ENCODE assay signal across 24 cellular contexts in genomic region chr4:153247116-153247490, GRCh38. TPM values are rescaled to one million over a fixed set of nuclear protein-coding genes. Genes with fewer than 3 reads are reported as not detected.
"Had no signal": no experiment of that assay in that cellular context is flagged by ENCODE, and none has a peak within 500 bp of the region (broad histone marks: within the 10 kb centered on the region; RNA-seq: fewer than 3 reads in every experiment).

No MANE protein-coding gene starts in this region.

- H3K27ac ChIP-seq: esophagus squamous epithelium, gastrocnemius medialis, parathyroid adenoma, right lobe of liver, skin epidermis, upper lobe of right lung had no signal

- H3K27me3 ChIP-seq: esophagus squamous epithelium, gastrocnemius medialis, right lobe of liver, upper lobe of right lung had no signal

- H3K9me3 ChIP-seq: esophagus squamous epithelium, gastrocnemius medialis, mucosa of descending colon, right lobe of liver, upper lobe of right lung had no signal

- H3K79me2 ChIP-seq: parathyroid adenoma had no signal

- H2AFZ ChIP-seq: parathyroid adenoma had no signal

- H3K27me3 Mint-ChIP-seq: effector memory CD8-positive, alpha-beta T cell; memory B cell; naive thymus-derived CD8-positive, alpha-beta T cell; stimulated activated naive CD8-positive, alpha-beta T cell treated with anti-CD3 and anti-CD28 coated beads, Interleukin-15, amount 100 ng/mL, for 72 hours had no signal

- DNase-seq: activated CD4-positive, alpha-beta memory T cell treated with anti-CD3 and anti-CD28 coated beads, Interleukin-2, amount 10 ng/mL, durations not matched to agents 7 days and 5 days; activated CD4-positive, alpha-beta T cell treated with anti-CD3 and anti-CD28 coated beads, Interleukin-2, amount 10 ng/mL, durations not matched to agents 24 days and 14 days; activated gamma-delta T cell; aorta; central memory CD4-positive, alpha-beta T cell; effector memory CD8-positive, alpha-beta T cell; esophagus squamous epithelium; gastrocnemius medialis; head of caudate nucleus; islet precursor cell; left cardiac atrium; naive thymus-derived CD8-positive, alpha-beta T cell; right lobe of liver; stimulated activated CD4-positive, alpha-beta T cell treated with anti-CD3 and anti-CD28 coated beads, Interleukin-2, amount 100 ng/mL, for 24 hours; stimulated activated naive CD8-positive, alpha-beta T cell treated with anti-CD3 and anti-CD28 coated beads, Interleukin-15, amount 100 ng/mL, for 72 hours; upper lobe of right lung had no signal

- H3K4me3 ChIP-seq: esophagus squamous epithelium, gastrocnemius medialis, mucosa of descending colon, right lobe of liver, skin epidermis, upper lobe of right lung had no signal

- H3K36me3 ChIP-seq: esophagus squamous epithelium, gastrocnemius medialis, right lobe of liver, upper lobe of right lung had no signal

- H3K9me3 Mint-ChIP-seq: activated CD4-positive, alpha-beta memory T cell treated with anti-CD3 and anti-CD28 coated beads, Interleukin-2, amount 10 ng/mL, durations not matched to agents 7 days and 5 days; activated CD4-positive, alpha-beta T cell treated with anti-CD3 and anti-CD28 coated beads, Interleukin-2, amount 10 ng/mL, durations not matched to agents 24 days and 14 days; activated naive CD4-positive, alpha-beta T cell treated with anti-CD3 and anti-CD28 coated beads, Interleukin-2, amount 50 U/mL, for 72 hours; activated T-helper 1 cell treated with anti-CD3 and anti-CD28 coated beads, Interleukin-12 subunit alpha, Interleukin-12 subunit beta, Interleukin-2, Interleukin-4 antibody, amounts not matched to agents 30 ng/mL and 10 ng/mL and 1 ng/mL, durations not matched to agents 14 hours and 24 hours and 36 hours; effector memory CD8-positive, alpha-beta T cell; memory B cell; naive thymus-derived CD8-positive, alpha-beta T cell; stimulated activated effector memory CD8-positive, alpha-beta T cell treated with anti-CD3 and anti-CD28 coated beads, Interleukin-12 subunit alpha, Interleukin-12 subunit beta, amount 100 ng/mL, for 72 hours; stimulated activated naive CD8-positive, alpha-beta T cell treated with anti-CD3 and anti-CD28 coated beads, Interleukin-15, amount 100 ng/mL, for 72 hours; T-helper 1 cell treated with Interleukin-12 subunit alpha and Interleukin-12 subunit beta and Interleukin-4 antibody, amounts not matched to agents 30 μg/mL and 1 μg/mL, for 36 hours had no signal

- H3K36me3 Mint-ChIP-seq: activated naive CD4-positive, alpha-beta T cell treated with anti-CD3 and anti-CD28 coated beads, Interleukin-2, amount 50 U/mL, for 72 hours; memory B cell; naive thymus-derived CD8-positive, alpha-beta T cell; stimulated activated effector memory CD8-positive, alpha-beta T cell treated with anti-CD3 and anti-CD28 coated beads, Interleukin-12 subunit alpha, Interleukin-12 subunit beta, amount 100 ng/mL, for 72 hours had no signal

- H3K4me3 Mint-ChIP-seq: activated CD4-positive, alpha-beta memory T cell treated with anti-CD3 and anti-CD28 coated beads, Interleukin-2, amount 10 ng/mL, durations not matched to agents 7 days and 5 days; activated CD4-positive, alpha-beta T cell treated with anti-CD3 and anti-CD28 coated beads, Interleukin-2, amount 10 ng/mL, durations not matched to agents 24 days and 14 days; activated T-helper 1 cell treated with anti-CD3 and anti-CD28 coated beads, Interleukin-12 subunit alpha, Interleukin-12 subunit beta, Interleukin-2, Interleukin-4 antibody, amounts not matched to agents 30 ng/mL and 10 ng/mL and 1 ng/mL, durations not matched to agents 14 hours and 24 hours and 36 hours; effector memory CD8-positive, alpha-beta T cell; memory B cell; stimulated activated effector memory CD8-positive, alpha-beta T cell treated with anti-CD3 and anti-CD28 coated beads, Interleukin-12 subunit alpha, Interleukin-12 subunit beta, amount 100 ng/mL, for 72 hours; stimulated activated naive CD8-positive, alpha-beta T cell treated with anti-CD3 and anti-CD28 coated beads, Interleukin-15, amount 100 ng/mL, for 72 hours; T-helper 1 cell treated with Interleukin-12 subunit alpha and Interleukin-12 subunit beta and Interleukin-4 antibody, amounts not matched to agents 30 μg/mL and 1 μg/mL, for 36 hours had no signal

- H3K27ac Mint-ChIP-seq: activated CD4-positive, alpha-beta memory T cell treated with anti-CD3 and anti-CD28 coated beads, Interleukin-2, amount 10 ng/mL, durations not matched to agents 7 days and 5 days; activated CD4-positive, alpha-beta T cell treated with anti-CD3 and anti-CD28 coated beads, Interleukin-2, amount 10 ng/mL, durations not matched to agents 24 days and 14 days; activated naive CD4-positive, alpha-beta T cell treated with anti-CD3 and anti-CD28 coated beads, Interleukin-2, amount 50 U/mL, for 72 hours; activated T-helper 1 cell treated with anti-CD3 and anti-CD28 coated beads, Interleukin-12 subunit alpha, Interleukin-12 subunit beta, Interleukin-2, Interleukin-4 antibody, amounts not matched to agents 30 ng/mL and 10 ng/mL and 1 ng/mL, durations not matched to agents 14 hours and 24 hours and 36 hours; effector memory CD8-positive, alpha-beta T cell; memory B cell; stimulated activated effector memory CD8-positive, alpha-beta T cell treated with anti-CD3 and anti-CD28 coated beads, Interleukin-12 subunit alpha, Interleukin-12 subunit beta, amount 100 ng/mL, for 72 hours; stimulated activated naive CD8-positive, alpha-beta T cell treated with anti-CD3 and anti-CD28 coated beads, Interleukin-15, amount 100 ng/mL, for 72 hours; T-helper 1 cell treated with Interleukin-12 subunit alpha and Interleukin-12 subunit beta and Interleukin-4 antibody, amounts not matched to agents 30 μg/mL and 1 μg/mL, for 36 hours had no signal

RNA-seq across cellular contexts. Expression of gene TRIM2, which starts 42.9 kb away (rescaled TPM):
- total RNA-seq: activated CD4-positive, alpha-beta T cell treated with anti-CD3 and anti-CD28 coated beads, Interleukin-2, amount 10 ng/mL, durations not matched to agents 24 days and 14 days had no signal
